In genomic region chr6:91482498-91482897, GRCh38 we compare ENCODE assay signal across 10 cellular contexts.
DNase-seq lines count a peak whose midpoint lies in the region; ATAC-seq lines count a peak whose summit lies in the region.
"Had no signal": no experiment of that assay in that cellular context is flagged by ENCODE, and none has a peak within 500 bp of the region (broad histone marks: within the 10 kb centered on the region; RNA-seq: fewer than 3 reads in every experiment).

No MANE protein-coding gene starts in this region.

- no peak overlapping the region for H3K4me3 ChIP-seq in H7 (ENCODE audit: insufficient read depth, low read depth, low read length)

- no peaks in the 10 kb centered on the region for H3K36me3 ChIP-seq in H7 (replicated peaks; ENCODE audit: control insufficient read depth, insufficient read depth, low read length)

- H3K27me3 ChIP-seq in H7 (ENCODE audit: control insufficient read depth, insufficient read depth, low read length): no peaks in the 10 kb centered on the region

- DNase-seq in iris pigment epithelial cell (ENCODE audit: low read depth) (peak; percentile 0), NCI-H446 (lab: John Stamatoyannopoulos, UW) (no peak), NCI-H510A (lab: John Stamatoyannopoulos, UW) (no peak), AG08396 (ENCODE audit: low spot score) (no peak), H7 (no peak)
- DNase-seq: activated CD4-positive, alpha-beta T cell treated with anti-CD3 and anti-CD28 coated beads, Interleukin-2, amount 50 U/mL, for 48 hours had no signal

- ATAC-seq in GM18907 (IDR thresholded peaks at IDR 0.05; ENCODE audit: unreplicated experiment) (peak; percentile 87), GM21786 (IDR thresholded peaks at IDR 0.05; ENCODE audit: unreplicated experiment) (peak; percentile 70), HG03439 (IDR thresholded peaks at IDR 0.05; ENCODE audit: unreplicated experiment) (peak; percentile 61)
- ATAC-seq: natural killer cell treated with Interleukin-12 subunit alpha and Interleukin-12 subunit beta and Interleukin-15 and Interleukin-18, amount 100 ng/mL, for 72 hours had no signal
